ENCODE assay signal across 15 cellular contexts in the genomic region with DNA sequence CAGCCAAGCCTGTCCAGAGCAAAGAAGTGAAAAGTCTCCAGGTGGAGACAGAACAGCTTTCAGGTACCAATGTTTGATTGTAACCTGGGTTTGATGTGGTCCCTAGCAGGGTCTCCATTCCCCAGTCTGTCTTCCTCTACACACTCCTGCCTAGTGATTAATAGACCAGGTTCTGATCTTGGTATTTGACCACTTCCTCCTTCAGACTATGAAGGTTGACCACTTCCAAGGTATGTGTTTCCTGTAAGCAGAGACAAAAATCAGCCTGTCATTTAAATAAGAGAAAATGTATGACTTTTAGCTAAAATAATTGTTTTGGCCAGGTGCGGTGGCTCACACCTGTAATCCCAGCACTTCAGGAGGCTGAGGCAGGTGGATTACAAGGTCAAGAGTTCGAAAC. TPM values are rescaled to one million over a fixed set of nuclear protein-coding genes. Genes with fewer than 3 reads are reported as not detected.
DNase-seq lines count a peak whose midpoint lies in the region; ATAC-seq and TF ChIP-seq lines count a peak whose summit lies in the region.
"Had no signal": no experiment of that assay in that cellular context is flagged by ENCODE, and none has a peak within 500 bp of the region (broad histone marks: within the 10 kb centered on the region; RNA-seq: fewer than 3 reads in every experiment).

No MANE protein-coding gene starts in this region.

- POLR2A ChIA-PET in CD4-positive, alpha-beta memory T cell (lab: Charles Lee; ENCODE audit: partially characterized antibody) = no interaction called here

- peak; percentile 25 for ATAC-seq in central memory CD8-positive, alpha-beta T cell (replicated peaks; ENCODE audit: extremely low read depth, poor library complexity, severe bottlenecking)
- ATAC-seq in HG02798 (IDR thresholded peaks at IDR 0.05; ENCODE audit: poor library complexity, unreplicated experiment) = no peak
- ATAC-seq: right lobe of liver had no signal

- intact Hi-C loops in CD4-positive, alpha-beta memory T cell (cut with micrococcal nuclease) = no loop called here

- H3K27ac ChIP-seq in CD4-positive, alpha-beta memory T cell (ENCODE audit: low read depth, low read length) = no peak overlapping the region
- H3K27ac ChIP-seq in endodermal cell (ENCODE audit: low read depth, low read length) = no peak overlapping the region
- H3K27ac ChIP-seq: BLaER1 treated with 17β-estradiol and CSF1 and Interleukin-3, amounts not matched to agents 10 nM and 100 nM; breast epithelium; right lobe of liver had no signal

- H3K9me3 ChIP-seq in CD4-positive, alpha-beta memory T cell (ENCODE audit: control insufficient read depth in 1 of 2, low read length in 2 of 2) = no peaks in the 10 kb centered on the region
- peaks cover 9% of the 10 kb centered on the region for H3K9me3 ChIP-seq in endodermal cell (ENCODE audit: control insufficient read depth, low read length)
- H3K9me3 ChIP-seq: breast epithelium, right lobe of liver had no signal

- CTCF ChIA-PET in CD4-positive, alpha-beta memory T cell (lab: Charles Lee; ENCODE audit: partially characterized antibody) = interaction anchor here (1.7 to 16.1 kb wide), 3 partner anchors 20 to 149 kb away, joined by 4 to 374 read pairs (median 93); no protein-coding TSS in a partner anchor

- no peak overlapping the region for H3K4me3 ChIP-seq in CD4-positive, alpha-beta memory T cell (ENCODE audit: low read length in 2 of 2)
- H3K4me3 ChIP-seq in endodermal cell (ENCODE audit: low read length) = no peak overlapping the region
- H3K4me3 ChIP-seq: BLaER1 treated with 17β-estradiol and CSF1 and Interleukin-3, amounts not matched to agents 10 nM and 100 nM; breast epithelium; right lobe of liver had no signal

- no peaks in the 10 kb centered on the region for H3K36me3 ChIP-seq in CD4-positive, alpha-beta memory T cell (ENCODE audit: insufficient read depth, low read length)
- no peaks in the 10 kb centered on the region for H3K36me3 ChIP-seq in endodermal cell (ENCODE audit: control insufficient read depth, insufficient read depth, low read length)
- H3K36me3 ChIP-seq: BLaER1 treated with 17β-estradiol and CSF1 and Interleukin-3, amounts not matched to agents 10 nM and 100 nM; breast epithelium; right lobe of liver had no signal

- peaks cover 0 to under 1% of the 10 kb centered on the region in 2 donors for H3K27me3 Mint-ChIP-seq in CD4-positive, alpha-beta memory T cell
- H3K27me3 Mint-ChIP-seq in central memory CD8-positive, alpha-beta T cell = no peaks in the 10 kb centered on the region
- H3K27me3 Mint-ChIP-seq in endodermal cell (ENCODE audit: insufficient read depth) = peaks cover 5% of the 10 kb centered on the region
- H3K27me3 Mint-ChIP-seq: activated naive CD8-positive, alpha-beta T cell had no signal

- no peak overlapping the region for H3K9ac ChIP-seq in endodermal cell (ENCODE audit: extremely low read depth, low read length, poor library complexity, severe bottlenecking)
- H3K9ac ChIP-seq: BLaER1 treated with 17β-estradiol and CSF1 and Interleukin-3, amounts not matched to agents 10 nM and 100 nM had no signal

- DNase-seq in CD4-positive, alpha-beta memory T cell = peak in 1 of 5 donors; percentile 18
- DNase-seq in ELR (ENCODE audit: low read depth) (peak; percentile 59), M059J (ENCODE audit: low read depth) (peak; percentile 54), NK-92 (lab: John Stamatoyannopoulos, UW; ENCODE audit: unreplicated experiment) (no peak), endodermal cell (no peak)
- DNase-seq in central memory CD8-positive, alpha-beta T cell (ENCODE audit: low spot score in 2 of 2) = no peak
- DNase-seq: DMS153, H7, NCI-H1092 treated with DMSO at 0.1 percent for 48 hours, NCI-H2171, right lobe of liver had no signal

- H3K4me1 ChIP-seq in CD4-positive, alpha-beta memory T cell (ENCODE audit: insufficient read depth, low read length) = peaks cover 30% of the 10 kb centered on the region
- H3K4me1 ChIP-seq in endodermal cell (ENCODE audit: control insufficient read depth, insufficient read depth, low read length) = no peaks in the 10 kb centered on the region
- H3K4me1 ChIP-seq: breast epithelium, right lobe of liver had no signal

- no peaks in the 10 kb centered on the region for H3K27me3 ChIP-seq in CD4-positive, alpha-beta memory T cell (ENCODE audit: insufficient read depth, low read length)
- H3K27me3 ChIP-seq in endodermal cell (ENCODE audit: control insufficient read depth, insufficient read depth, low read length, poor library complexity, severe bottlenecking) = no peaks in the 10 kb centered on the region
- H3K27me3 ChIP-seq: BLaER1 treated with 17β-estradiol and CSF1 and Interleukin-3, amounts not matched to agents 10 nM and 100 nM; breast epithelium; right lobe of liver had no signal

- H3K4me3 Mint-ChIP-seq in CD4-positive, alpha-beta memory T cell = peak overlapping the region in 3 of 8 donors; percentile 8 to 72 (median 17)
- peak overlapping the region; percentile 13 for H3K4me3 Mint-ChIP-seq in central memory CD8-positive, alpha-beta T cell
- no peak overlapping the region for H3K4me3 Mint-ChIP-seq in endodermal cell
- H3K4me3 Mint-ChIP-seq: activated naive CD8-positive, alpha-beta T cell had no signal

- no peaks in the 10 kb centered on the region for H3K36me3 Mint-ChIP-seq in CD4-positive, alpha-beta memory T cell
- peaks cover 1% of the 10 kb centered on the region for H3K36me3 Mint-ChIP-seq in central memory CD8-positive, alpha-beta T cell (ENCODE audit: insufficient read depth)
- no peaks in the 10 kb centered on the region for H3K36me3 Mint-ChIP-seq in endodermal cell (ENCODE audit: low read depth)
- H3K36me3 Mint-ChIP-seq: activated naive CD8-positive, alpha-beta T cell had no signal

- H3K27ac Mint-ChIP-seq in CD4-positive, alpha-beta memory T cell = peak overlapping the region in 4 of 7 donors; percentile 30 to 75 (median 56)
- peak overlapping the region; percentile 21 for H3K27ac Mint-ChIP-seq in central memory CD8-positive, alpha-beta T cell (ENCODE audit: low read depth)
- no peak overlapping the region for H3K27ac Mint-ChIP-seq in endodermal cell
- H3K27ac Mint-ChIP-seq: activated naive CD8-positive, alpha-beta T cell had no signal

- no peaks in the 10 kb centered on the region for H3K9me3 Mint-ChIP-seq in CD4-positive, alpha-beta memory T cell
- H3K9me3 Mint-ChIP-seq in central memory CD8-positive, alpha-beta T cell = no peaks in the 10 kb centered on the region
- no peaks in the 10 kb centered on the region for H3K9me3 Mint-ChIP-seq in endodermal cell

- no peak for TF ChIP-seq CTCF in endodermal cell (conservative IDR thresholded peaks at IDR 0.05)

- 83 to 90% methylated on average over 2 of the region's 2 CpGs for WGBS in endodermal cell (ENCODE audit: insufficient coverage in 1 of 2, insufficient read length in 1 of 2), 2 experiments

- peaks cover 23 to 36% (median 28%) of the 10 kb centered on the region in 4 donors for H3K4me1 Mint-ChIP-seq in CD4-positive, alpha-beta memory T cell
- peaks cover 31% of the 10 kb centered on the region for H3K4me1 Mint-ChIP-seq in central memory CD8-positive, alpha-beta T cell
- no peaks in the 10 kb centered on the region for H3K4me1 Mint-ChIP-seq in endodermal cell

RNA-seq across cellular contexts. Expression of gene TOP1, which starts 41.8 kb away (rescaled TPM):
- total RNA-seq in CD4-positive, alpha-beta memory T cell = 10 to 100 TPM; 44.4 to 47.5 TPM
- polyA plus RNA-seq in CD4-positive, alpha-beta memory T cell = 10 to 100 TPM in 1 of 2 donors, 1 to 10 TPM in 1; 3.8 to 15.5 TPM
- total RNA-seq in M059J (2014; rRNA removed; shearing (Covaris generic)) = 20.1 and 49.9 TPM in 2 replicates
- total RNA-seq in endodermal cell = 10 to 100 TPM; 78.8 to 82.5 TPM
- polyA plus RNA-seq in endodermal cell (2013, experiment 1 of 2) = 91.0 TPM
- polyA plus RNA-seq in endodermal cell (2013, experiment 2 of 2) = 88.9 TPM

Comparison
In these comparisons a context has a peak if more than half of its experiments do, and no peak if none do; other contexts are left out.
1. DNase-seq: peak in ELR (single experiment) and M059J (single experiment); none in central memory CD8-positive, alpha-beta T cell (0 of 2), NK-92 (single experiment) and endodermal cell (single experiment).